In genomic region chr4:169619958-169620845, GRCh38 we compare ENCODE assay signal across 8 cellular contexts. TPM values are rescaled to one million over a fixed set of nuclear protein-coding genes. Genes with fewer than 3 reads are reported as not detected.
DNase-seq lines count a peak whose midpoint lies in the region; ATAC-seq and TF ChIP-seq lines count a peak whose summit lies in the region.

CLCN3 (plus strand) TSS chr4:169620578; CDS start chr4:169635929, 15,351 bp downstream.

- intact Hi-C loops in CD14-positive monocyte (cut with micrococcal nuclease) = loop anchor here (5.0 to 10.0 kb wide), 3 partner anchors 37 to 405 kb away; partner anchors contain the start of genes HPF1 (in 1 of the 2) and MFAP3L (in 1 of the 2)
- intact Hi-C loops in left lung (cut with DNase I) = loop anchor here in 1 of 2 donors (10.0 kb wide), 1 partner anchor 135 kb away; the partner anchor contains the start of gene HPF1

- peak within 1 kb of the TSS; percentile 93 to 95 for H3K27ac ChIP-seq in left lung

- peaks cover 32% of the 10 kb centered on the region for H3K4me1 Mint-ChIP-seq in CD14-positive monocyte

- H3K36me3 ChIP-seq in left lung = no peaks in the 10 kb centered on the region

- peak; percentile 3 for TF ChIP-seq CTCF in CD14-positive monocyte (IDR thresholded peaks at IDR 0.05)
- TF ChIP-seq CTCF in left lung (IDR thresholded peaks at IDR 0.05) = peak in 1 of 2 donors; percentile 27

- ATAC-seq in GM19397 (IDR thresholded peaks at IDR 0.05; ENCODE audit: unreplicated experiment) (peak; percentile 98), HG03571 (IDR thresholded peaks at IDR 0.05; ENCODE audit: unreplicated experiment) (peak; percentile 94), left lung (peak; percentile 98)

- no peaks in the 10 kb centered on the region for H3K9me3 Mint-ChIP-seq in CD14-positive monocyte

- DNase-seq in CD14-positive monocyte (ENCODE audit: low spot score) = peak; percentile 99
- DNase-seq in NCI-H82 (lab: John Stamatoyannopoulos, UW) = peak; percentile 99
- DNase-seq in activated CD4-positive, alpha-beta T cell treated with anti-CD3 and anti-CD28 coated beads, Interleukin-2, amount 50 U/mL, for 48 hours = peak; percentile 93 to 94
- DNase-seq in dermis blood vessel endothelial cell = peak; percentile 99
- peak; percentile 99 to 100 for DNase-seq in left lung
- peak; percentile 83 to 88 for DNase-seq in stimulated activated CD4-positive, alpha-beta T cell treated with anti-CD3 and anti-CD28 coated beads, Interleukin-2, amount 100 ng/mL, for 48 hours

- peak within 1 kb of the TSS; percentile 100 for H3K27ac Mint-ChIP-seq in CD14-positive monocyte

- no peaks in the 10 kb centered on the region for H3K27me3 ChIP-seq in left lung

- H3K9me3 ChIP-seq in left lung = no peaks in the 10 kb centered on the region

- H3K27me3 Mint-ChIP-seq in CD14-positive monocyte (ENCODE audit: low read depth in 3 of 3) = peaks cover 0 to 9% (median 6%) of the 10 kb centered on the region in 3 donors

- H3K36me3 Mint-ChIP-seq in CD14-positive monocyte = peaks cover 6% of the 10 kb centered on the region in 2 donors

- peak within 1 kb of the TSS; percentile 50 to 74 for H3K4me3 ChIP-seq in left lung

- H3K4me3 Mint-ChIP-seq in CD14-positive monocyte = peak within 1 kb of the TSS; percentile 92 to 99

- peaks cover 4 to 28% of the 10 kb centered on the region in 2 donors for H3K4me1 ChIP-seq in left lung

RNA-seq across cellular contexts. Expression of gene CLCN3, which starts in this region (rescaled TPM):
- 1 to 10 TPM; 5.4 to 7.8 TPM for polyA plus RNA-seq in CD14-positive monocyte
- total RNA-seq in dermis blood vessel endothelial cell = 91.6 and 130 TPM in 2 replicates
- 10 to 100 TPM; 48.1 to 49.4 TPM for total RNA-seq in left lung

Comparison
In these comparisons a context has a peak if more than half of its experiments do, and no peak if none do; other contexts are left out.
1. Peak in every context shown above with its lines: DNase-seq, ATAC-seq, H3K4me3 ChIP-seq and H3K27ac ChIP-seq.